10 cellular contexts compared by ENCODE assay signal in the genomic region with DNA sequence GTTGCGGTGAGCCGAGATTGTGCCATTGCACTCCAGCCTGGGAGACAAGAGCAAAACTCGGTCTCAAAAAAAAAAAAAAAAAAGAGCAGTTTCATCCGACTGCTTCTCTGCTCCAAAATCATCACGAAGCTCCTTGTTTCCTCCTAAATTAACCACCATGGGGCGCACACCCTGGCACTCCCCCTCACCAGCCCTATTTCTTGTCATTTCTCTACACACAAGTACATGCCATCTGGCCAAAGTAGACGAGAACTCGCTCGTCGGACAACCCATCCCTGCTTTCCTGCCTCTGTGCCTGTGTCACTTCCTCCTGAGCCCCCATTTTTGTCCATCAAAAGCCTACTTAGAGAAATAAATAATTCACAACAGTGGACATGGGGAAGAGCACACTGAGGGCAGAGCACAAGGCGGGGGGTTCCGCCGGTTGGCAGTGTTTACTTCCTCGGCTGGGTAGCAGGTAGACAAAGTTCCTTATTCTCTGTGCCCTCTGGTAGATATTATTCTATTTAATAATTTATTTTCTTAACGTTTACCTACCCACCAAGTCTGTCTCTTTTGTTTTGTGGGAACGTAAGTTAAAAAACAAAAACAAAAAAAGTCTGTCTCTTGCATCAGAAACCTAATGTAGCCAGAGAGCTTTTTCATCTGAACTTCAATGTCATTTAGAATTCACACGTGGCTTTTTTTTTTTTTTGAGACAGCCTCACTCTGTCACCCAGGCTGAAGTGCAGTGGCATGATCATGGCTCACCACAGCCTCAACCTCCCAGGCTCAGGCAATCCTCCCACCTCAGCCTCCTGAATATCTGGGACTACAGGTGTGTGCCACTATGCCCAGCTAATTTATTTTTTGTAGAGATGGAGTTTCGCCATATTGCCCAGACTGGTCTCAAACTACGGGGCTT. TPM values are rescaled to one million over a fixed set of nuclear protein-coding genes. Genes with fewer than 3 reads are reported as not detected.
DNase-seq lines count a peak whose midpoint lies in the region; ATAC-seq, FAIRE-seq and TF ChIP-seq lines count a peak whose summit lies in the region.
"Had no signal": no experiment of that assay in that cellular context is flagged by ENCODE, and none has a peak within 500 bp of the region (broad histone marks: within the 10 kb centered on the region; RNA-seq: fewer than 3 reads in every experiment).

No MANE protein-coding gene starts in this region.

- peaks cover 21% of the 10 kb centered on the region for H3F3A ChIP-seq in neural progenitor cell (ENCODE audit: low read depth)

- WGBS in mammary epithelial cell (ENCODE audit: low coverage, missing lambda C conversion rate), result 88% methylated on average over 16 of the region's 19 CpGs
- WGBS in small intestine, 3 donors, result 76 to 80% (median 78%) methylated on average over 19 of the region's 19 CpGs

- no peaks in the 10 kb centered on the region for H3K27me3 Mint-ChIP-seq in Caco-2 (ENCODE audit: insufficient read depth, unreplicated experiment)
- peaks cover 3% of the 10 kb centered on the region for H3K27me3 Mint-ChIP-seq in neural progenitor cell (ENCODE audit: insufficient read depth, low read depth)

- H2AFZ ChIP-seq in mammary epithelial cell (ENCODE audit: low read depth, low read length) (no peak overlapping the region), neural progenitor cell (replicated peaks) (no peak overlapping the region)

- H3K9me3 Mint-ChIP-seq in Caco-2 (ENCODE audit: unreplicated experiment) (no peaks in the 10 kb centered on the region), neural progenitor cell (no peaks in the 10 kb centered on the region)

- TF ChIP-seq CTCF in Caco-2 (IDR thresholded peaks at IDR 0.05; ENCODE audit: insufficient read depth in 1 of 2, low read depth in 1 of 2, low read length in 1 of 2, severe bottlenecking in 1 of 2, unreplicated experiment in 1 of 2) (no peak), NB4 (IDR thresholded peaks at IDR 0.05; ENCODE audit: low read depth, low read length) (no peak), mammary epithelial cell (conservative IDR thresholded peaks at IDR 0.05 in 1 of 2, IDR thresholded peaks at IDR 0.05 in 1 of 2; ENCODE audit: extremely low read depth in 1 of 2, insufficient read depth in 1 of 2, low read depth in 1 of 2, low read length in 2 of 2) (no peak), neural progenitor cell (IDR thresholded peaks at IDR 0.05) (no peak)

- ATAC-seq in HG02840 (IDR thresholded peaks at IDR 0.05; ENCODE audit: low FRiP score, unreplicated experiment), result no peak
- no peak for ATAC-seq in HG02763 (IDR thresholded peaks at IDR 0.05; ENCODE audit: unreplicated experiment)

- H3K27me3 ChIP-seq in Caco-2 (replicated peaks; ENCODE audit: control insufficient read depth, insufficient read depth, low read length) (no peaks in the 10 kb centered on the region), mammary epithelial cell (ENCODE audit: insufficient read depth, low read length) (no peaks in the 10 kb centered on the region), neural progenitor cell (peaks cover 25% of the 10 kb centered on the region), small intestine (ENCODE audit: control insufficient read depth in 2 of 2, insufficient read depth in 2 of 2, low read length in 2 of 2) (no peaks in the 10 kb centered on the region)

- H4K20me1 ChIP-seq in mammary epithelial cell (ENCODE audit: insufficient read depth, low read length) (no peaks in the 10 kb centered on the region), neural progenitor cell (ENCODE audit: low read depth) (peaks cover 95% of the 10 kb centered on the region)

- H3K36me3 Mint-ChIP-seq in Caco-2 (ENCODE audit: insufficient read depth, unreplicated experiment), result no peaks in the 10 kb centered on the region
- peaks cover 2% of the 10 kb centered on the region for H3K36me3 Mint-ChIP-seq in neural progenitor cell

- no peak for TF ChIP-seq POLR2A in NB4 (IDR thresholded peaks at IDR 0.05; ENCODE audit: extremely low read depth, insufficient read length)

- H3K27ac Mint-ChIP-seq in Caco-2 (ENCODE audit: unreplicated experiment), result peak overlapping the region; percentile 47
- H3K27ac Mint-ChIP-seq in neural progenitor cell, result peak overlapping the region; percentile 85

- dilution Hi-C loops in mammary epithelial cell (cut with HindIII; ENCODE audit: low sequenced_read_pairs), result no loop called here

- H3K9me3 ChIP-seq in Caco-2 (no peaks in the 10 kb centered on the region), mammary epithelial cell (replicated peaks; ENCODE audit: insufficient read depth, low read length) (no peaks in the 10 kb centered on the region), neural progenitor cell (ENCODE audit: low read depth) (no peaks in the 10 kb centered on the region), small intestine (ENCODE audit: control insufficient read depth, low read depth) (no peaks in the 10 kb centered on the region)

- H3K79me2 ChIP-seq in mammary epithelial cell (ENCODE audit: insufficient read depth, low read length) (peaks cover 89% of the 10 kb centered on the region), neural progenitor cell (ENCODE audit: low read depth) (peaks cover 89% of the 10 kb centered on the region)

- DNase-seq in Caco-2 (no peak), NB4 (ENCODE audit: low read depth) (peak; percentile 52), mammary epithelial cell (no peak), neural progenitor cell (ENCODE audit: low spot score) (no peak), globus pallidus (ENCODE audit: low spot score) (no peak), small intestine (no peak)
- DNase-seq: effector CD4-positive, alpha-beta T cell; stimulated activated CD4-positive, alpha-beta T cell treated with anti-CD3 and anti-CD28 coated beads, Interleukin-4, amount 100 ng/mL, for 24 hours had no signal

- H3K9ac ChIP-seq in mammary epithelial cell (ENCODE audit: insufficient read depth, low read length) (peak overlapping the region; percentile 14), neural progenitor cell (no peak overlapping the region)

- CTCF ChIA-PET in Caco-2 (lab: Charles Lee) (interaction anchor here (0.7 kb wide), 1 partner anchor 54 kb away, joined by 4 read pairs; no protein-coding TSS in a partner anchor), mammary epithelial cell (lab: Charles Lee; ENCODE audit: low non-redundant PET) (interaction anchor here (0.5 kb wide), 1 partner anchor 349 kb away, joined by 3 read pairs; no protein-coding TSS in a partner anchor)

- POLR2A ChIA-PET in Caco-2 (lab: Charles Lee), result no interaction called here

- H3K4me2 ChIP-seq in mammary epithelial cell (ENCODE audit: insufficient read depth, low read depth, low read length), result peak overlapping the region; percentile 91
- no peak overlapping the region for H3K4me2 ChIP-seq in neural progenitor cell

- in situ Hi-C loops in mammary epithelial cell (cut with MboI; ENCODE audit: low sequenced_read_pairs in 2 of 2), result loop anchor here in 1 of 2 donors (25.0 kb wide), 1 partner anchor 347 kb away; the partner anchor contains the start of genes MPHOSPH9 and MTRFR

- peaks cover 36% of the 10 kb centered on the region for H3K4me1 Mint-ChIP-seq in Caco-2 (ENCODE audit: low read depth, unreplicated experiment)
- peaks cover 73% of the 10 kb centered on the region for H3K4me1 Mint-ChIP-seq in neural progenitor cell

- H3K4me3 ChIP-seq in Caco-2 (ENCODE audit: low read depth, low read length) (no peak overlapping the region), NB4 (ENCODE audit: low read depth, low read length) (no peak overlapping the region), mammary epithelial cell (replicated peaks in 1 of 3; ENCODE audit: insufficient read depth in 1 of 3, low read depth in 2 of 3, low read length in 3 of 3) (no peak overlapping the region), neural progenitor cell (no peak overlapping the region), small intestine (ENCODE audit: low read depth in 1 of 2, low read length in 2 of 2) (no peak overlapping the region)

- peak overlapping the region; percentile 99 for H3K27ac ChIP-seq in mammary epithelial cell (ENCODE audit: insufficient read depth, low read depth, low read length)
- no peak overlapping the region for H3K27ac ChIP-seq in neural progenitor cell
- peak overlapping the region in 1 of 2 donors; percentile 55 for H3K27ac ChIP-seq in small intestine (ENCODE audit: low read depth in 1 of 2, low read length in 1 of 2)

- H3K36me3 ChIP-seq in Caco-2 (ENCODE audit: control insufficient read depth, insufficient read depth, low read length) (no peaks in the 10 kb centered on the region), mammary epithelial cell (ENCODE audit: insufficient read depth, low read length) (no peaks in the 10 kb centered on the region), neural progenitor cell (no peaks in the 10 kb centered on the region), small intestine (ENCODE audit: control insufficient read depth in 2 of 2, insufficient read depth in 2 of 2, low read length in 2 of 2) (no peaks in the 10 kb centered on the region)

- intact Hi-C loops in Caco-2 (cut with micrococcal nuclease; ENCODE audit: unreplicated experiment) (no loop called here), mammary epithelial cell (cut with micrococcal nuclease) (no loop called here)

- no peak for FAIRE-seq in small intestine (lab: Jason Lieb, UNC)

- BruUV-seq in Caco-2 (replicated peaks; lab: Mats Ljungman, UMichigan) (no TSS peak), mammary epithelial cell (replicated peaks; lab: Mats Ljungman, UMichigan) (no TSS peak)

- H3K4me3 Mint-ChIP-seq in Caco-2 (ENCODE audit: unreplicated experiment) (no peak overlapping the region), neural progenitor cell (peak overlapping the region; percentile 17)

- H3K4me1 ChIP-seq in Caco-2, result peaks cover 50% of the 10 kb centered on the region
- peaks cover 79% of the 10 kb centered on the region for H3K4me1 ChIP-seq in mammary epithelial cell (ENCODE audit: insufficient read depth, low read length)
- H3K4me1 ChIP-seq in neural progenitor cell, result peaks cover 53% of the 10 kb centered on the region
- peaks cover 17 to 58% of the 10 kb centered on the region in 2 donors for H3K4me1 ChIP-seq in small intestine (ENCODE audit: control insufficient read depth in 2 of 2, insufficient read depth in 1 of 2, low read depth in 1 of 2, low read length in 1 of 2)

RNA-seq across cellular contexts. Expression of gene VPS37B, which starts 6.0 kb away (rescaled TPM):
- total RNA-seq in Caco-2 (2022), result 24.0 and 25.4 TPM in 2 replicates
- total RNA-seq in mammary epithelial cell, result 10 to 100 TPM; 30.8 to 60.7 TPM
- polyA plus RNA-seq in mammary epithelial cell, result 56.7 TPM
- 35.7 TPM for polyA minus RNA-seq in mammary epithelial cell
- total RNA-seq in neural progenitor cell (ENCODE audit: low replicate concordance), result 19.4 and 23.9 TPM in 2 replicates
- polyA plus RNA-seq in small intestine, result 10 to 100 TPM; 22.8 to 31.4 (median 24.0) TPM

RNA-seq across cellular contexts. Expression of gene HIP1R, which starts 54.7 kb away (rescaled TPM):
- total RNA-seq in Caco-2 (2022) (13.8 and 15.4 TPM in 2 replicates), mammary epithelial cell (10 to 100 TPM; 52.1 to 59.7 TPM), neural progenitor cell (ENCODE audit: low replicate concordance) (19.3 and 25.6 TPM in 2 replicates)
- polyA plus RNA-seq in mammary epithelial cell (22.5 TPM), small intestine (100 to 1,000 TPM in 2 of 3 donors, 10 to 100 TPM in 1; 71.2 to 284 (median 126) TPM)
- polyA minus RNA-seq in mammary epithelial cell, result 105 TPM
